Comparison of ENCODE assay signal across 2 cellular contexts in the genomic region with DNA sequence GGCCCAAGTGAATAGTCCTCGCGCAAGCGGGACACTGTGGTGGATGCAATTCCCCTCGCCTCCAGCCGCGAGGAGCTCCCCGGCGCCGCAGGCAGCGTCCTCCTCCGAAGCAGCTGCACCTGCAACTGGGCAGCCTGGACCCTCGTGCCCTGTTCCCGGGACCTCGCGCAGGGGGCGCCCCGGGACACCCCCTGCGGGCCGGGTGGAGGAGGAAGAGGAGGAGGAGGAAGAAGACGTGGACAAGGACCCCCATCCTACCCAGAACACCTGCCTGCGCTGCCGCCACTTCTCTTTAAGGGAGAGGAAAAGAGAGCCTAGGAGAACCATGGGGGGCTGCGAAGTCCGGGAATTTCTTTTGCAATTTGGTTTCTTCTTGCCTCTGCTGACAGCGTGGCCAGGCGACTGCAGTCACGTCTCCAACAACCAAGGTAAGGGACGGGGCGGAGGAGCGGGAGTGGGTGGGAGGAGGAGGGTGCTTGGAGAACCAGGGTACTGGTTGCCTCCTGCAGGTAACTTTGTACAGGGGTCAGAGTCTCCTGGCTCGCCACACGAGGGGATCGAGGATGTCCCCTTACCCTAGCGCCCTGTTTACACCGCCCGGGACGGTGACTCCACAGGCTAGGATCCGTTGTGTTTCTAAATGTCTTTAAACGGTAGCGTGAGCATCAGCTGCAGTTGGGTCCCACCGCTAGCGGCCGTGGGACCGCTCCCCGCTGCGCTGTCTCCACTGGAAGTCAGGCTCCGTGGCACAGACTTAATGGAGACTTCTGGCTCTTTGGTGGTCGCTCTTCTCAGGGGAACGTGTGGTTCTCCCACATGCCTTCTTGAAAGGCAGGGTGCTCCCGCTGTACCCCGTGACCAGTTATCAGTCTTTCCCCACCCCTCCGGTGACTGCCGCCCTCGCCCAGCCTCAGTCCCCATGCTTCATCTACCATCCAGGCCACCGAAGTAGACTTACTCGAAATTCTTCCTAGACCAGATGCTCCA.
TF ChIP-seq lines count a peak whose summit lies in the region.

A gene (plus strand): TSS at position 14 of the 987 bp plus-strand sequence.

TF ChIP-seq in H1, 55 proteins besides CTCF, POLR2A, EP300 and RAD21:
- peak; percentile 71 for TF ChIP-seq KDM4A (IDR thresholded peaks at IDR 0.05; ENCODE audit: low read depth, low read length, severe bottlenecking)
- TF ChIP-seq, protein P1, sequence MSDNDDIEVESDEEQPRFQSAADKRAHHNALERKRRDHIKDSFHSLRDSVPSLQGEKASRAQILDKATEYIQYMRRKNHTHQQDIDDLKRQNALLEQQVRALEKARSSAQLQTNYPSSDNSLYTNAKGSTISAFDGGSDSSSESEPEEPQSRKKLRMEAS (IDR thresholded peaks at IDR 0.05), result peak; percentile 19
- TF ChIP-seq, protein P2, sequence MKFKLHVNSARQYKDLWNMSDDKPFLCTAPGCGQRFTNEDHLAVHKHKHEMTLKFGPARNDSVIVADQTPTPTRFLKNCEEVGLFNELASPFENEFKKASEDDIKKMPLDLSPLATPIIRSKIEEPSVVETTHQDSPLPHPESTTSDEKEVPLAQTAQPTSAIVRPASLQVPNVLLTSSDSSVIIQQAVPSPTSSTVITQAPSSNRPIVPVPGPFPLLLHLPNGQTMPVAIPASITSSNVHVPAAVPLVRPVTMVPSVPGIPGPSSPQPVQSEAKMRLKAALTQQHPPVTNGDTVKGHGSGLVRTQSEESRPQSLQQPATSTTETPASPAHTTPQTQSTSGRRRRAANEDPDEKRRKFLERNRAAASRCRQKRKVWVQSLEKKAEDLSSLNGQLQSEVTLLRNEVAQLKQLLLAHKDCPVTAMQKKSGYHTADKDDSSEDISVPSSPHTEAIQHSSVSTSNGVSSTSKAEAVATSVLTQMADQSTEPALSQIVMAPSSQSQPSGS (IDR thresholded peaks at IDR 0.05; ENCODE audit: low read length), result no peak

TF ChIP-seq in neural cell, 6 proteins besides CTCF, POLR2A, EP300 and RAD21:
- TF ChIP-seq TAF1 (IDR thresholded peaks at IDR 0.05; ENCODE audit: low read depth) (no peak), MXI1 (conservative IDR thresholded peaks at IDR 0.05; ENCODE audit: poor library complexity, severe bottlenecking) (no peak), SMC3 (conservative IDR thresholded peaks at IDR 0.05; ENCODE audit: poor library complexity) (no peak), EZH2 (IDR thresholded peaks at IDR 0.05; ENCODE audit: borderline replicate concordance, insufficient read depth, low read length, poor library complexity, severe bottlenecking) (no peak), POLR2AphosphoS5 (IDR thresholded peaks at IDR 0.05) (no peak)
- TF ChIP-seq, protein P3, sequence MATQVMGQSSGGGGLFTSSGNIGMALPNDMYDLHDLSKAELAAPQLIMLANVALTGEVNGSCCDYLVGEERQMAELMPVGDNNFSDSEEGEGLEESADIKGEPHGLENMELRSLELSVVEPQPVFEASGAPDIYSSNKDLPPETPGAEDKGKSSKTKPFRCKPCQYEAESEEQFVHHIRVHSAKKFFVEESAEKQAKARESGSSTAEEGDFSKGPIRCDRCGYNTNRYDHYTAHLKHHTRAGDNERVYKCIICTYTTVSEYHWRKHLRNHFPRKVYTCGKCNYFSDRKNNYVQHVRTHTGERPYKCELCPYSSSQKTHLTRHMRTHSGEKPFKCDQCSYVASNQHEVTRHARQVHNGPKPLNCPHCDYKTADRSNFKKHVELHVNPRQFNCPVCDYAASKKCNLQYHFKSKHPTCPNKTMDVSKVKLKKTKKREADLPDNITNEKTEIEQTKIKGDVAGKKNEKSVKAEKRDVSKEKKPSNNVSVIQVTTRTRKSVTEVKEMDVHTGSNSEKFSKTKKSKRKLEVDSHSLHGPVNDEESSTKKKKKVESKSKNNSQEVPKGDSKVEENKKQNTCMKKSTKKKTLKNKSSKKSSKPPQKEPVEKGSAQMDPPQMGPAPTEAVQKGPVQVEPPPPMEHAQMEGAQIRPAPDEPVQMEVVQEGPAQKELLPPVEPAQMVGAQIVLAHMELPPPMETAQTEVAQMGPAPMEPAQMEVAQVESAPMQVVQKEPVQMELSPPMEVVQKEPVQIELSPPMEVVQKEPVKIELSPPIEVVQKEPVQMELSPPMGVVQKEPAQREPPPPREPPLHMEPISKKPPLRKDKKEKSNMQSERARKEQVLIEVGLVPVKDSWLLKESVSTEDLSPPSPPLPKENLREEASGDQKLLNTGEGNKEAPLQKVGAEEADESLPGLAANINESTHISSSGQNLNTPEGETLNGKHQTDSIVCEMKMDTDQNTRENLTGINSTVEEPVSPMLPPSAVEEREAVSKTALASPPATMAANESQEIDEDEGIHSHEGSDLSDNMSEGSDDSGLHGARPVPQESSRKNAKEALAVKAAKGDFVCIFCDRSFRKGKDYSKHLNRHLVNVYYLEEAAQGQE (IDR thresholded peaks at IDR 0.05; ENCODE audit: borderline replicate concordance), result no peak
